In genomic region chr17:77622084-77622483, GRCh38 we compare ENCODE assay signal across 6 cellular contexts.
DNase-seq lines count a peak whose midpoint lies in the region; ATAC-seq and TF ChIP-seq lines count a peak whose summit lies in the region.
"Not testable (repeated sequence)": the region's sequence is repeated elsewhere in the genome, so short reads cannot be mapped to it uniquely, and the experiment has no call there.

No MANE protein-coding gene starts in this region.

- BruUV-seq in MCF 10A (replicated peaks; lab: Mats Ljungman, UMichigan), result not testable (repeated sequence)

- H3K4me1 ChIP-seq in sigmoid colon; aorta (ENCODE audit: control insufficient read depth in 1 of 2, insufficient read depth in 2 of 2, low read length in 2 of 2): not testable (repeated sequence)

- H3K27me3 ChIP-seq in sigmoid colon; aorta (ENCODE audit: control insufficient read depth in 1 of 2, insufficient read depth in 2 of 2, low read length in 1 of 2): not testable (repeated sequence)

- intact Hi-C loops in MCF 10A (cut with micrococcal nuclease); sigmoid colon (cut with DNase I); aorta (cut with DNase I): not testable (repeated sequence)

- CTCF ChIA-PET in RWPE1 (lab: Yijun Ruan, JAX); MCF 10A (lab: Yijun Ruan, JAX): not testable (repeated sequence)

- peaks cover 12% of the 10 kb centered on the region for H3K4me1 Mint-ChIP-seq in activated T-helper 17 cell treated with anti-CD3 and anti-CD28 coated beads, Interleukin-2, amount 50 U/mL, for 72 hours
- peaks cover 26% of the 10 kb centered on the region for H3K4me1 Mint-ChIP-seq in MCF 10A (ENCODE audit: insufficient read depth, unreplicated experiment)

- not testable (repeated sequence) for H3K9me3 Mint-ChIP-seq in activated T-helper 17 cell treated with anti-CD3 and anti-CD28 coated beads, Interleukin-2, amount 50 U/mL, for 72 hours; MCF 10A (ENCODE audit: unreplicated experiment)

- not testable (repeated sequence) for H3K4me3 Mint-ChIP-seq in activated T-helper 17 cell treated with anti-CD3 and anti-CD28 coated beads, Interleukin-2, amount 50 U/mL, for 72 hours; MCF 10A (ENCODE audit: unreplicated experiment)

- POLR2A ChIA-PET in RWPE1 (lab: Yijun Ruan, JAX; ENCODE audit: low non-redundant PET); MCF 10A (lab: Yijun Ruan, JAX): not testable (repeated sequence)

- H3K9me3 ChIP-seq in sigmoid colon; aorta (ENCODE audit: control insufficient read depth, low read length): not testable (repeated sequence)

- not testable (repeated sequence) for TF ChIP-seq POLR2A in sigmoid colon (IDR thresholded peaks at IDR 0.05)

- H3K27ac Mint-ChIP-seq in activated T-helper 17 cell treated with anti-CD3 and anti-CD28 coated beads, Interleukin-2, amount 50 U/mL, for 72 hours, result peak overlapping the region; percentile 30
- H3K27ac Mint-ChIP-seq in MCF 10A (ENCODE audit: low read depth, unreplicated experiment), result peak overlapping the region; percentile 62

- not testable (repeated sequence) for H3K36me3 ChIP-seq in sigmoid colon; aorta (ENCODE audit: control insufficient read depth in 1 of 2, insufficient read depth in 2 of 2, low read length in 1 of 2)

- not testable (repeated sequence) for TF ChIP-seq CTCF in RWPE1 (conservative IDR thresholded peaks at IDR 0.05; ENCODE audit: low read depth); MCF 10A (IDR thresholded peaks at IDR 0.05; ENCODE audit: unreplicated experiment); sigmoid colon (IDR thresholded peaks at IDR 0.05)

- not testable (repeated sequence) for H3K36me3 Mint-ChIP-seq in activated T-helper 17 cell treated with anti-CD3 and anti-CD28 coated beads, Interleukin-2, amount 50 U/mL, for 72 hours (ENCODE audit: low read depth); MCF 10A (ENCODE audit: insufficient read depth, unreplicated experiment)

- H3K27ac ChIP-seq in RWPE1, result peak overlapping the region; percentile 54
- H3K27ac ChIP-seq in epithelial cell of prostate, result peak overlapping the region; percentile 31
- not testable (repeated sequence) for H3K27ac ChIP-seq in sigmoid colon; aorta (ENCODE audit: low read depth in 1 of 2, low read length in 2 of 2)

- ATAC-seq in activated T-helper 17 cell treated with anti-CD3 and anti-CD28 coated beads, Interleukin-2, amount 50 U/mL, for 72 hours (replicated peaks); aorta (ENCODE audit: low FRiP score): not testable (repeated sequence)

- not testable (repeated sequence) for H3K27me3 Mint-ChIP-seq in activated T-helper 17 cell treated with anti-CD3 and anti-CD28 coated beads, Interleukin-2, amount 50 U/mL, for 72 hours; MCF 10A (ENCODE audit: insufficient read depth, unreplicated experiment)

- WGBS in sigmoid colon, 2 donors, result 94 to 96% methylated on average over 6 of the region's 6 CpGs
- 96 to 98% methylated on average over 6 of the region's 6 CpGs for WGBS in aorta, 2 donors

- TF ChIP-seq EP300 in sigmoid colon (IDR thresholded peaks at IDR 0.05), result not testable (repeated sequence)

- not testable (repeated sequence) for DNase-seq in RWPE1 (ENCODE audit: low spot score); MCF 10A (ENCODE audit: unreplicated experiment); epithelial cell of prostate (ENCODE audit: low read depth, low spot score)
- DNase-seq in sigmoid colon (peak; percentile 27), aorta (peak; percentile 12 to 14)

- not testable (repeated sequence) for H3K4me3 ChIP-seq in sigmoid colon; aorta (ENCODE audit: low read length in 2 of 2)
